In the genomic region with DNA sequence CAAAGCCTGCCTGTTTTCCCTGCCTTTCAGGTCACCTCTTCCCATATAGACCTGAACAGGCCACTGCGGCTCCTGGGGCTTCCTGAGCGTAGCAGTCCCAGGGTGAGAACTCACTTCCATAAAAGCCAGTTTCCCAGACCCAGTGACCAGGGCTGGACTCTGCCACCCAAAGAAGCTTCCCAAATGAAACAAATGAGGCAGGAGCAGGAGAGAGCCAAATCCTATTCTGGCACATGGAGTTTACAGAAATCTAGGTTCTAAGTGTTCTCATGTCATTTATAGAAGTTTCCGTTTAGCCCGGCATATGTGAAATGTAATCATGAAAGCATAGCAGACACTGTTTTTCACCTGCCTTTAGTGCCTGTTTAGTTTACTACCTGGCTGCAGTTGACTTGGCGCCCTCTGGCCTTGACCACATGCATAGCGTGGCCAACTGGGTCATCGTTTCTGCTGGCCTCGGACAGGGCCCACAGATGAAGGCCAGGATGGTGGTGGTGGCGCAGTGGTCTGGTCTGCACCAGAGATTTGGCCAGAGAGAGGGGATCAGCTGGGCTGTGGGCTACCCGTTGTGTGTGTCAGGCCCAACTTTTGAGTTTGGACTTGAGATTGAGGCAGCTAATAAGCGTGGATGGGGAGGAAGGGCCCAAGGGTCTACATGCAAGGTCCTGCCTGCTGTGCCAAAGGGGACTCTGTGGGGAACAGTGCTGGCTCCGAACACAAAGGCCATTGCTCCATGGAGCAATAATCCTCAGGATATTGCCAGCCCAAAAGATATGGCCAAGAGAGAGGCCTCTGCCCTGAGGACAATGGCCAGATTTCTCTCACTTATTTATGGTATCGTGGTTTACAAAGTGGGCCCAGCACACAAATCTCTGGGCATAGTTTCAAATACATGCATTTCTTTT, we compare ENCODE assay signal across 14 cellular contexts. TPM values are rescaled to one million over a fixed set of nuclear protein-coding genes. Genes with fewer than 3 reads are reported as not detected.
A peak's percentile ranks its signal among the peaks of the same experiment; 100 is the strongest.
DNase-seq lines count a peak whose midpoint lies in the region; ATAC-seq and TF ChIP-seq lines count a peak whose summit lies in the region.
"Had no signal": no experiment of that assay in that cellular context is flagged by ENCODE, and none has a peak within 500 bp of the region (broad histone marks: within the 10 kb centered on the region; RNA-seq: fewer than 3 reads in every experiment).

No MANE protein-coding gene starts in this region.

- H3K27ac Mint-ChIP-seq in activated T-helper 17 cell treated with anti-CD3 and anti-CD28 coated beads, Interleukin-2, amount 50 U/mL, for 72 hours, result no peak overlapping the region

- no peaks in the 10 kb centered on the region for H3K9me3 Mint-ChIP-seq in activated T-helper 17 cell treated with anti-CD3 and anti-CD28 coated beads, Interleukin-2, amount 50 U/mL, for 72 hours

- H3K36me3 Mint-ChIP-seq in activated T-helper 17 cell treated with anti-CD3 and anti-CD28 coated beads, Interleukin-2, amount 50 U/mL, for 72 hours (ENCODE audit: low read depth), result no peaks in the 10 kb centered on the region

- DNase-seq in left ventricle myocardium inferior (no peak), Right ventricle myocardium superior (no peak), coronary artery (ENCODE audit: low spot score) (no peak), aorta (no peak), COLO829 (ENCODE audit: low spot score) (no peak)
- DNase-seq: activated CD4-positive, alpha-beta T cell treated with anti-CD3 and anti-CD28 coated beads for 1 hour; brain microvascular endothelial cell; KBM-7; NCI-H2029; SW 1271 had no signal

- no peak for ATAC-seq in Right ventricle myocardium superior (ENCODE audit: poor library complexity)
- no peak for ATAC-seq in aorta (ENCODE audit: low FRiP score)
- ATAC-seq in HG03571 (IDR thresholded peaks at IDR 0.05; ENCODE audit: unreplicated experiment), result no peak
- no peak for ATAC-seq in activated T-helper 17 cell treated with anti-CD3 and anti-CD28 coated beads, Interleukin-2, amount 50 U/mL, for 72 hours (replicated peaks)
- ATAC-seq: sciatic nerve had no signal

- H3K4me1 Mint-ChIP-seq in activated T-helper 17 cell treated with anti-CD3 and anti-CD28 coated beads, Interleukin-2, amount 50 U/mL, for 72 hours, result no peaks in the 10 kb centered on the region

- H3K36me3 ChIP-seq in left ventricle myocardium inferior, result no peaks in the 10 kb centered on the region
- H3K36me3 ChIP-seq in muscle layer of duodenum (ENCODE audit: control insufficient read depth in 1 of 2, insufficient read depth in 2 of 2, low read length in 2 of 2), result no peaks in the 10 kb centered on the region
- no peaks in the 10 kb centered on the region for H3K36me3 ChIP-seq in aorta (ENCODE audit: control insufficient read depth in 1 of 2, insufficient read depth in 2 of 2, low read length in 1 of 2)
- H3K36me3 ChIP-seq: brain microvascular endothelial cell had no signal

- no peak for TF ChIP-seq CTCF in left ventricle myocardium inferior (IDR thresholded peaks at IDR 0.05; ENCODE audit: borderline replicate concordance)
- no peak for TF ChIP-seq CTCF in coronary artery (IDR thresholded peaks at IDR 0.05)

- H3K9me3 ChIP-seq in left ventricle myocardium inferior (replicated peaks) (no peaks in the 10 kb centered on the region), muscle layer of duodenum (ENCODE audit: control insufficient read depth in 1 of 2, low read length in 2 of 2) (no peaks in the 10 kb centered on the region), aorta (ENCODE audit: control insufficient read depth, low read length) (no peaks in the 10 kb centered on the region)

- 27 to 28% methylated on average over 13 of the region's 13 CpGs for WGBS in aorta, 2 donors

- intact Hi-C loops in left ventricle myocardium inferior (cut with micrococcal nuclease) (no loop called here), Right ventricle myocardium superior (cut with DNase I) (no loop called here), aorta (cut with DNase I) (no loop called here)

- H3K4me3 Mint-ChIP-seq in activated T-helper 17 cell treated with anti-CD3 and anti-CD28 coated beads, Interleukin-2, amount 50 U/mL, for 72 hours, result no peak overlapping the region

- peak overlapping the region; percentile 94 for H3K27ac ChIP-seq in left ventricle myocardium inferior (replicated peaks)
- peak overlapping the region; percentile 95 to 96 for H3K27ac ChIP-seq in coronary artery
- peak overlapping the region; percentile 22 for H3K27ac ChIP-seq in muscle layer of duodenum (ENCODE audit: low read length)
- peak overlapping the region; percentile 92 to 99 for H3K27ac ChIP-seq in aorta (ENCODE audit: low read depth in 1 of 2, low read length in 2 of 2)

- H3K4me1 ChIP-seq in left ventricle myocardium inferior (peaks cover 100% of the 10 kb centered on the region), muscle layer of duodenum (ENCODE audit: control insufficient read depth in 1 of 2, insufficient read depth in 2 of 2, low read length in 2 of 2) (peaks cover 27 to 71% of the 10 kb centered on the region in 2 donors), aorta (ENCODE audit: control insufficient read depth in 1 of 2, insufficient read depth in 2 of 2, low read length in 2 of 2) (peaks cover 1 to 6% of the 10 kb centered on the region in 2 donors)

- peaks cover 3% of the 10 kb centered on the region for H3K27me3 Mint-ChIP-seq in activated T-helper 17 cell treated with anti-CD3 and anti-CD28 coated beads, Interleukin-2, amount 50 U/mL, for 72 hours

- H3K27me3 ChIP-seq in left ventricle myocardium inferior (ENCODE audit: low read depth) (no peaks in the 10 kb centered on the region), muscle layer of duodenum (ENCODE audit: low read depth, low read length) (no peaks in the 10 kb centered on the region), aorta (ENCODE audit: control insufficient read depth in 1 of 2, insufficient read depth in 2 of 2, low read length in 1 of 2) (no peaks in the 10 kb centered on the region)
- H3K27me3 ChIP-seq: brain microvascular endothelial cell had no signal

- H3K4me3 ChIP-seq in left ventricle myocardium inferior (no peak overlapping the region), coronary artery (peak overlapping the region; percentile 19), muscle layer of duodenum (ENCODE audit: low read depth in 1 of 2, low read length in 2 of 2) (no peak overlapping the region), aorta (ENCODE audit: low read length in 2 of 2) (no peak overlapping the region)

RNA-seq across cellular contexts. Expression of a gene that starts 43.3 kb away (rescaled TPM):
- 118 TPM for total RNA-seq in left ventricle myocardium inferior
- total RNA-seq in Right ventricle myocardium superior, result 160 TPM
- total RNA-seq in aorta, result 100 to 1,000 TPM; 184 to 327 TPM
- 10 to 100 TPM; 45.5 to 49.8 TPM for polyA plus RNA-seq in aorta
- total RNA-seq in activated T-helper 17 cell treated with anti-CD3 and anti-CD28 coated beads, Interleukin-2, amount 50 U/mL, for 72 hours, result 1 to 10 TPM in 1 of 2 donors, under 1 TPM in 1; 0.43 to 1.1 TPM

Comparison
In these comparisons a context has a peak if more than half of its experiments do, and no peak if none do; other contexts are left out.
1. H3K27ac ChIP-seq: peak in every context shown above with its lines; median percentile 96 in coronary artery; 96 in aorta; 94 in left ventricle myocardium inferior; 22 in muscle layer of duodenum.
2. RNA of a gene that starts 43.3 kb away (total RNA-seq): 184 to 327 TPM in aorta, 160 TPM in Right ventricle myocardium superior (single experiment) and 118 TPM in left ventricle myocardium inferior (single experiment); 0.43 to 1.1 TPM in activated T-helper 17 cell treated with anti-CD3 and anti-CD28 coated beads, Interleukin-2, amount 50 U/mL, for 72 hours; every median in the first group is over 10 times any median in the second.